Comparison of ENCODE assay signal across 28 cellular contexts in the genomic region with DNA sequence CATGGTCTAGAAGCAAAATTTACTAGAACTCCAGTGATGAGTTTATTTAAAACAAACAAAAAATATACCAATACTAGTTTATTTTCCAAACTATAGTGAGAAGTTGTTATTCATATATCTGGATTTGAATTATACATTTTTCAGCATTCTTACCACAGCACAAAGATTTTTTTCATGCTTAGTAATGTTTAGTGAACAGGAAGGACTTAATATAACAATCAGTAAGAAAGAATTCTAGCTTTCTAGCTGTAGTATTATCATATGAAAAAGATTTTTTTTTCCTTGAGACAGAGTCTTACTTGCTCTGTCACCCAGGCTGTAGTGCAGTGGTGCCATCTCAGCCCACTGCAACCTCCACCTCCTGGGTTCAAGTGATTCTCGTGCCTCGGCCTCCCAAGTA.
"Had no signal": no experiment of that assay in that cellular context is flagged by ENCODE, and none has a peak within 500 bp of the region (broad histone marks: within the 10 kb centered on the region; RNA-seq: fewer than 3 reads in every experiment).

No MANE protein-coding gene starts in this region.

- H3K9me3 ChIP-seq: esophagus squamous epithelium, mucosa of descending colon, neutrophil, prostate gland, right atrium auricular region, stomach, thyroid gland, vagina had no signal

- H3K36me3 Mint-ChIP-seq: immature natural killer cell; mesothelial cell of epicardium; naive B cell; natural killer cell treated with Interleukin-12 subunit alpha and Interleukin-12 subunit beta and Interleukin-15 and Interleukin-18, amount 100 ng/mL, for 72 hours; stimulated activated effector memory CD8-positive, alpha-beta T cell treated with anti-CD3 and anti-CD28 coated beads, Interleukin-12 subunit alpha, Interleukin-12 subunit beta, amount 100 ng/mL, for 72 hours had no signal

- H3K4me1 Mint-ChIP-seq: stimulated activated effector memory CD8-positive, alpha-beta T cell treated with anti-CD3 and anti-CD28 coated beads, Interleukin-12 subunit alpha, Interleukin-12 subunit beta, amount 100 ng/mL, for 72 hours had no signal

- H3K36me3 ChIP-seq: esophagus squamous epithelium, neutrophil, prostate gland, right atrium auricular region, stomach, thyroid gland, vagina had no signal

- H3K4me3 ChIP-seq: coronary artery, esophagus squamous epithelium, mucosa of descending colon, prostate gland, right atrium auricular region, stomach, thyroid gland, vagina had no signal

- DNase-seq: dermis blood vessel endothelial cell; effector memory CD4-positive, alpha-beta T cell; erythroblast; esophagus squamous epithelium; foreskin melanocyte; glutamatergic neuron; hypothalamus; immature natural killer cell; mesenchymal stem cell; mucosa of descending colon; naive B cell; stimulated activated CD4-positive, alpha-beta T cell treated with anti-CD3 and anti-CD28 coated beads, Interleukin-2, amount 100 ng/mL, for 24 hours; stimulated activated CD4-positive, alpha-beta T cell treated with anti-CD3 and anti-CD28 coated beads, Interleukin-4, amount 100 ng/mL, for 24 hours; stimulated activated naive CD4-positive, alpha-beta T cell treated with Interleukin-2 at 50 U/mL for 16 hours; stomach; thyroid gland; trophoblast cell had no signal

- H3K27ac ChIP-seq: coronary artery, esophagus squamous epithelium, neutrophil, prostate gland, right atrium auricular region, stomach, thyroid gland, vagina had no signal

- H3K27ac Mint-ChIP-seq: immature natural killer cell; mesothelial cell of epicardium; naive B cell; natural killer cell treated with Interleukin-12 subunit alpha and Interleukin-12 subunit beta and Interleukin-15 and Interleukin-18, amount 100 ng/mL, for 72 hours; stimulated activated effector memory CD8-positive, alpha-beta T cell treated with anti-CD3 and anti-CD28 coated beads, Interleukin-12 subunit alpha, Interleukin-12 subunit beta, amount 100 ng/mL, for 72 hours had no signal

- H3K4me1 ChIP-seq: esophagus squamous epithelium, prostate gland, right atrium auricular region, stomach, thyroid gland, vagina had no signal

- H3K27me3 ChIP-seq: esophagus squamous epithelium, neutrophil, right atrium auricular region, stomach, thyroid gland, vagina had no signal

- ATAC-seq: left lobe of liver; mucosa of descending colon; natural killer cell treated with Interleukin-12 subunit alpha and Interleukin-12 subunit beta and Interleukin-15 and Interleukin-18, amount 100 ng/mL, for 72 hours; sciatic nerve; stimulated activated effector memory CD8-positive, alpha-beta T cell treated with anti-CD3 and anti-CD28 coated beads, Interleukin-12 subunit alpha, Interleukin-12 subunit beta, amount 100 ng/mL, for 72 hours had no signal

- H3K9me3 Mint-ChIP-seq: immature natural killer cell; mesothelial cell of epicardium; naive B cell; natural killer cell treated with Interleukin-12 subunit alpha and Interleukin-12 subunit beta and Interleukin-15 and Interleukin-18, amount 100 ng/mL, for 72 hours; stimulated activated effector memory CD8-positive, alpha-beta T cell treated with anti-CD3 and anti-CD28 coated beads, Interleukin-12 subunit alpha, Interleukin-12 subunit beta, amount 100 ng/mL, for 72 hours had no signal

- H3K27me3 Mint-ChIP-seq: naive B cell had no signal

- H3K4me3 Mint-ChIP-seq: immature natural killer cell; mesothelial cell of epicardium; naive B cell; natural killer cell treated with Interleukin-12 subunit alpha and Interleukin-12 subunit beta and Interleukin-15 and Interleukin-18, amount 100 ng/mL, for 72 hours; neural crest cell; stimulated activated effector memory CD8-positive, alpha-beta T cell treated with anti-CD3 and anti-CD28 coated beads, Interleukin-12 subunit alpha, Interleukin-12 subunit beta, amount 100 ng/mL, for 72 hours had no signal
